1 cellular context compared by ENCODE assay signal in the genomic region with DNA sequence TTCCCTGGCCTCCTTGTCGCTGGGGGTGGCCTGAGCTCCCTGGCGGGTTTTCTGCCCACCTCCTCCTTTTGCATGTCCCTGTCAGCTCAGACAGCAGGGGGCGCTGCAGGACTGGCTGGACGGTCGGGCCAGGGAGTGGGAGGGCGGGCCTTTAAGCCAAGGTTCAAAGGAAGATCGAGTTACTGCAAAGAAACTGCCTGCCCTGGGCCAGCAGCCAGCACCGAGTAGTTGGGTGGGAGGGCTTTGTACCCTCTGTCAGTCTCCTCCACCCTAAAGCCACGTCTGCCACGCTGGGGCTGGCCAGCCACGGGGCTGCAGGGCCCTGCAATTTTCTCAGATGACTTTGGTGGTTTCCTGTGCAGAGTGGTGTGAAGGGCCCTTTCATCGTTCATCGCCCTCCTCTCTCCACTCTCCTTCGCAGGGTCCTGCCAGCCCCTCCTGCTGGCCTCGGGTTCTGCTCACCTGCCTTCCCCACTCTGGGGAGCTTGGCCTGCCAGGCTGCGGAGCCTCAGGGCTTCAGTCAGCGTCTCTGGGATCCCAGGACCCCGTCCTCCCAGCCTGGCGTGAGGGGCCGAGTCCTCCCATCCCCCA.
TF ChIP-seq lines count a peak whose summit lies in the region.

No MANE protein-coding gene starts in this region.

TF ChIP-seq in HepG2, 621 proteins besides CTCF, POLR2A, EP300 and RAD21 (continued from another document and continues in another):
- TF ChIP-seq, protein P1, sequence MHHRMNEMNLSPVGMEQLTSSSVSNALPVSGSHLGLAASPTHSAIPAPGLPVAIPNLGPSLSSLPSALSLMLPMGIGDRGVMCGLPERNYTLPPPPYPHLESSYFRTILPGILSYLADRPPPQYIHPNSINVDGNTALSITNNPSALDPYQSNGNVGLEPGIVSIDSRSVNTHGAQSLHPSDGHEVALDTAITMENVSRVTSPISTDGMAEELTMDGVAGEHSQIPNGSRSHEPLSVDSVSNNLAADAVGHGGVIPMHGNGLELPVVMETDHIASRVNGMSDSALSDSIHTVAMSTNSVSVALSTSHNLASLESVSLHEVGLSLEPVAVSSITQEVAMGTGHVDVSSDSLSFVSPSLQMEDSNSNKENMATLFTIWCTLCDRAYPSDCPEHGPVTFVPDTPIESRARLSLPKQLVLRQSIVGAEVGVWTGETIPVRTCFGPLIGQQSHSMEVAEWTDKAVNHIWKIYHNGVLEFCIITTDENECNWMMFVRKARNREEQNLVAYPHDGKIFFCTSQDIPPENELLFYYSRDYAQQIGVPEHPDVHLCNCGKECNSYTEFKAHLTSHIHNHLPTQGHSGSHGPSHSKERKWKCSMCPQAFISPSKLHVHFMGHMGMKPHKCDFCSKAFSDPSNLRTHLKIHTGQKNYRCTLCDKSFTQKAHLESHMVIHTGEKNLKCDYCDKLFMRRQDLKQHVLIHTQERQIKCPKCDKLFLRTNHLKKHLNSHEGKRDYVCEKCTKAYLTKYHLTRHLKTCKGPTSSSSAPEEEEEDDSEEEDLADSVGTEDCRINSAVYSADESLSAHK (CRISPR knock-in tag; IDR thresholded peaks at IDR 0.05; ENCODE audit: borderline replicate concordance) = no peak
- TF ChIP-seq SMC3 (IDR thresholded peaks at IDR 0.05; ENCODE audit: low read length) = peak; percentile 94
- peak; percentile 36 for TF ChIP-seq MYC (CRISPR knock-in tag; IDR thresholded peaks at IDR 0.05; ENCODE audit: borderline replicate concordance)
- peak; percentile 57; the same call in 1 of the 2 replicates for TF ChIP-seq ZNF619 (CRISPR knock-in tag; IDR thresholded peaks at IDR 0.05)
- TF ChIP-seq BORCS8-MEF2B (CRISPR knock-in tag; IDR thresholded peaks at IDR 0.05) = peak; percentile 68; the same call in 1 of the 2 replicates
- TF ChIP-seq ZSCAN9 (CRISPR knock-in tag; IDR thresholded peaks at IDR 0.05; ENCODE audit: borderline replicate concordance) = 0 out of 2 replicates have a peak, but pooled peaks have one; percentile 45
- TF ChIP-seq, protein P2, sequence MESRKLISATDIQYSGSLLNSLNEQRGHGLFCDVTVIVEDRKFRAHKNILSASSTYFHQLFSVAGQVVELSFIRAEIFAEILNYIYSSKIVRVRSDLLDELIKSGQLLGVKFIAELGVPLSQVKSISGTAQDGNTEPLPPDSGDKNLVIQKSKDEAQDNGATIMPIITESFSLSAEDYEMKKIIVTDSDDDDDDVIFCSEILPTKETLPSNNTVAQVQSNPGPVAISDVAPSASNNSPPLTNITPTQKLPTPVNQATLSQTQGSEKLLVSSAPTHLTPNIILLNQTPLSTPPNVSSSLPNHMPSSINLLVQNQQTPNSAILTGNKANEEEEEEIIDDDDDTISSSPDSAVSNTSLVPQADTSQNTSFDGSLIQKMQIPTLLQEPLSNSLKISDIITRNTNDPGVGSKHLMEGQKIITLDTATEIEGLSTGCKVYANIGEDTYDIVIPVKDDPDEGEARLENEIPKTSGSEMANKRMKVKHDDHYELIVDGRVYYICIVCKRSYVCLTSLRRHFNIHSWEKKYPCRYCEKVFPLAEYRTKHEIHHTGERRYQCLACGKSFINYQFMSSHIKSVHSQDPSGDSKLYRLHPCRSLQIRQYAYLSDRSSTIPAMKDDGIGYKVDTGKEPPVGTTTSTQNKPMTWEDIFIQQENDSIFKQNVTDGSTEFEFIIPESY (CRISPR knock-in tag; IDR thresholded peaks at IDR 0.05) = peak; percentile 72
- TF ChIP-seq, protein P3, sequence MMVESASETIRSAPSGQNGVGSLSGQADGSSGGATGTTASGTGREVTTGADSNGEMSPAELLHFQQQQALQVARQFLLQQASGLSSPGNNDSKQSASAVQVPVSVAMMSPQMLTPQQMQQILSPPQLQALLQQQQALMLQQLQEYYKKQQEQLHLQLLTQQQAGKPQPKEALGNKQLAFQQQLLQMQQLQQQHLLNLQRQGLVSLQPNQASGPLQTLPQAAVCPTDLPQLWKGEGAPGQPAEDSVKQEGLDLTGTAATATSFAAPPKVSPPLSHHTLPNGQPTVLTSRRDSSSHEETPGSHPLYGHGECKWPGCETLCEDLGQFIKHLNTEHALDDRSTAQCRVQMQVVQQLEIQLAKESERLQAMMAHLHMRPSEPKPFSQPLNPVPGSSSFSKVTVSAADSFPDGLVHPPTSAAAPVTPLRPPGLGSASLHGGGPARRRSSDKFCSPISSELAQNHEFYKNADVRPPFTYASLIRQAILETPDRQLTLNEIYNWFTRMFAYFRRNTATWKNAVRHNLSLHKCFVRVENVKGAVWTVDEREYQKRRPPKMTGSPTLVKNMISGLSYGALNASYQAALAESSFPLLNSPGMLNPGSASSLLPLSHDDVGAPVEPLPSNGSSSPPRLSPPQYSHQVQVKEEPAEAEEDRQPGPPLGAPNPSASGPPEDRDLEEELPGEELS (CRISPR knock-in tag; IDR thresholded peaks at IDR 0.05) = peak; percentile 40; the same call in 1 of the 2 replicates
- TF ChIP-seq ATF2 (CRISPR knock-in tag; IDR thresholded peaks at IDR 0.05) = peak; percentile 54; the same call in 1 of the 2 replicates
- TF ChIP-seq FOSL2 (CRISPR knock-in tag; IDR thresholded peaks at IDR 0.05) = peak; percentile 24; the same call in 1 of the 2 replicates
- TF ChIP-seq ZNF607 (CRISPR knock-in tag; IDR thresholded peaks at IDR 0.05; ENCODE audit: borderline replicate concordance) = 0 out of 2 replicates have a peak, but pooled peaks have one; percentile 62
- peak; percentile 80; the same call in 1 of the 2 replicates for TF ChIP-seq NFKB2 (CRISPR knock-in tag; IDR thresholded peaks at IDR 0.05; ENCODE audit: borderline replicate concordance)
- TF ChIP-seq, protein P4, sequence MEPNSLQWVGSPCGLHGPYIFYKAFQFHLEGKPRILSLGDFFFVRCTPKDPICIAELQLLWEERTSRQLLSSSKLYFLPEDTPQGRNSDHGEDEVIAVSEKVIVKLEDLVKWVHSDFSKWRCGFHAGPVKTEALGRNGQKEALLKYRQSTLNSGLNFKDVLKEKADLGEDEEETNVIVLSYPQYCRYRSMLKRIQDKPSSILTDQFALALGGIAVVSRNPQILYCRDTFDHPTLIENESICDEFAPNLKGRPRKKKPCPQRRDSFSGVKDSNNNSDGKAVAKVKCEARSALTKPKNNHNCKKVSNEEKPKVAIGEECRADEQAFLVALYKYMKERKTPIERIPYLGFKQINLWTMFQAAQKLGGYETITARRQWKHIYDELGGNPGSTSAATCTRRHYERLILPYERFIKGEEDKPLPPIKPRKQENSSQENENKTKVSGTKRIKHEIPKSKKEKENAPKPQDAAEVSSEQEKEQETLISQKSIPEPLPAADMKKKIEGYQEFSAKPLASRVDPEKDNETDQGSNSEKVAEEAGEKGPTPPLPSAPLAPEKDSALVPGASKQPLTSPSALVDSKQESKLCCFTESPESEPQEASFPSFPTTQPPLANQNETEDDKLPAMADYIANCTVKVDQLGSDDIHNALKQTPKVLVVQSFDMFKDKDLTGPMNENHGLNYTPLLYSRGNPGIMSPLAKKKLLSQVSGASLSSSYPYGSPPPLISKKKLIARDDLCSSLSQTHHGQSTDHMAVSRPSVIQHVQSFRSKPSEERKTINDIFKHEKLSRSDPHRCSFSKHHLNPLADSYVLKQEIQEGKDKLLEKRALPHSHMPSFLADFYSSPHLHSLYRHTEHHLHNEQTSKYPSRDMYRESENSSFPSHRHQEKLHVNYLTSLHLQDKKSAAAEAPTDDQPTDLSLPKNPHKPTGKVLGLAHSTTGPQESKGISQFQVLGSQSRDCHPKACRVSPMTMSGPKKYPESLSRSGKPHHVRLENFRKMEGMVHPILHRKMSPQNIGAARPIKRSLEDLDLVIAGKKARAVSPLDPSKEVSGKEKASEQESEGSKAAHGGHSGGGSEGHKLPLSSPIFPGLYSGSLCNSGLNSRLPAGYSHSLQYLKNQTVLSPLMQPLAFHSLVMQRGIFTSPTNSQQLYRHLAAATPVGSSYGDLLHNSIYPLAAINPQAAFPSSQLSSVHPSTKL (CRISPR knock-in tag; IDR thresholded peaks at IDR 0.05) = 0 out of 2 replicates have a peak, but pooled peaks have one; percentile 31
- 0 out of 2 replicates have a peak, but pooled peaks have one; percentile 50 for TF ChIP-seq RELA (CRISPR knock-in tag; IDR thresholded peaks at IDR 0.05)
- TF ChIP-seq ZKSCAN8 (CRISPR knock-in tag; IDR thresholded peaks at IDR 0.05; ENCODE audit: borderline replicate concordance) = peak; percentile 48; the same call in 1 of the 2 replicates
- TF ChIP-seq FOXO1 (CRISPR knock-in tag; IDR thresholded peaks at IDR 0.05) = peak; percentile 52; the same call in 1 of the 2 replicates
- TF ChIP-seq ARNT2 (CRISPR knock-in tag; IDR thresholded peaks at IDR 0.05; ENCODE audit: low read depth) = peak; percentile 64; the same call in 1 of the 2 replicates
- TF ChIP-seq, protein P5, sequence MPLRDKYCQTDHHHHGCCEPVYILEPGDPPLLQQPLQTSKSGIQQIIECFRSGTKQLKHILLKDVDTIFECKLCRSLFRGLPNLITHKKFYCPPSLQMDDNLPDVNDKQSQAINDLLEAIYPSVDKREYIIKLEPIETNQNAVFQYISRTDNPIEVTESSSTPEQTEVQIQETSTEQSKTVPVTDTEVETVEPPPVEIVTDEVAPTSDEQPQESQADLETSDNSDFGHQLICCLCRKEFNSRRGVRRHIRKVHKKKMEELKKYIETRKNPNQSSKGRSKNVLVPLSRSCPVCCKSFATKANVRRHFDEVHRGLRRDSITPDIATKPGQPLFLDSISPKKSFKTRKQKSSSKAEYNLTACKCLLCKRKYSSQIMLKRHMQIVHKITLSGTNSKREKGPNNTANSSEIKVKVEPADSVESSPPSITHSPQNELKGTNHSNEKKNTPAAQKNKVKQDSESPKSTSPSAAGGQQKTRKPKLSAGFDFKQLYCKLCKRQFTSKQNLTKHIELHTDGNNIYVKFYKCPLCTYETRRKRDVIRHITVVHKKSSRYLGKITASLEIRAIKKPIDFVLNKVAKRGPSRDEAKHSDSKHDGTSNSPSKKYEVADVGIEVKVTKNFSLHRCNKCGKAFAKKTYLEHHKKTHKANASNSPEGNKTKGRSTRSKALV (CRISPR knock-in tag; IDR thresholded peaks at IDR 0.05) = 0 out of 2 replicates have a peak, but pooled peaks have one; percentile 36
- TF ChIP-seq BCLAF1 (IDR thresholded peaks at IDR 0.05) = no peak
- peak; percentile 64; the same call in 1 of the 2 replicates for TF ChIP-seq ZFP91 (CRISPR knock-in tag; IDR thresholded peaks at IDR 0.05; ENCODE audit: borderline replicate concordance)
- peak; percentile 82 for TF ChIP-seq ZNF350 (CRISPR knock-in tag; IDR thresholded peaks at IDR 0.05; ENCODE audit: borderline replicate concordance, low read depth)
- TF ChIP-seq ZNF75D (CRISPR knock-in tag; IDR thresholded peaks at IDR 0.05; ENCODE audit: borderline replicate concordance) = no peak
- TF ChIP-seq ZGPAT (CRISPR knock-in tag; IDR thresholded peaks at IDR 0.05) = 0 out of 2 replicates have a peak, but pooled peaks have one; percentile 52
- no peak for TF ChIP-seq NR2F6 (IDR thresholded peaks at IDR 0.05)
- TF ChIP-seq NR2F6 (CRISPR knock-in tag; IDR thresholded peaks at IDR 0.05) = peak; percentile 30; the same call in 1 of the 2 replicates
- peak; percentile 82 for TF ChIP-seq JARID2 (CRISPR knock-in tag; IDR thresholded peaks at IDR 0.05; ENCODE audit: insufficient replicate concordance)
